8 cellular contexts compared by ENCODE assay signal in genomic region chr10:91298224-91298862, GRCh38.
DNase-seq lines count a peak whose midpoint lies in the region; ATAC-seq and TF ChIP-seq lines count a peak whose summit lies in the region.

No MANE protein-coding gene starts in this region.

- H3K9me3 ChIP-seq in sigmoid colon, result no peaks in the 10 kb centered on the region

- TF ChIP-seq POLR2A in sigmoid colon (IDR thresholded peaks at IDR 0.05), result no peak

- H3K27me3 ChIP-seq in sigmoid colon, result no peaks in the 10 kb centered on the region

- no peaks in the 10 kb centered on the region for H3K36me3 ChIP-seq in sigmoid colon

- peak; percentile 92 for ATAC-seq in HG02852 (IDR thresholded peaks at IDR 0.05; ENCODE audit: unreplicated experiment)

- TF ChIP-seq EP300 in sigmoid colon (IDR thresholded peaks at IDR 0.05), result no peak

- intact Hi-C loops in sigmoid colon (cut with DNase I), result loop anchor here (5.0 kb wide), 1 partner anchor 114 kb away; the partner anchor contains the start of gene HECTD2

- 5 to 9% methylated on average over 23 of the region's 23 CpGs for WGBS in sigmoid colon, 2 donors

- DNase-seq in NCI-H146 (lab: John Stamatoyannopoulos, UW) (peak; percentile 93), T-helper 9 cell (peak; percentile 69), astrocyte of the hippocampus (ENCODE audit: low read depth, low spot score) (peak; percentile 92), iPS DF 4.7 (ENCODE audit: extremely low read depth, low spot score) (peak; percentile 72), sigmoid colon (peak; percentile 80), epidermal melanocyte (ENCODE audit: insufficient read length, low spot score) (no peak)

- H3K27ac ChIP-seq in sigmoid colon, result peak overlapping the region; percentile 26 to 63 (median 40)

- TF ChIP-seq CTCF in GM12874 (IDR thresholded peaks at IDR 0.05; ENCODE audit: insufficient read depth, low read depth, low read length) (peak; percentile 96), sigmoid colon (IDR thresholded peaks at IDR 0.05) (peak; percentile 64 to 90 (median 84))

- H3K4me1 ChIP-seq in sigmoid colon, result peaks cover 0 to 12% (median 11%) of the 10 kb centered on the region in 4 donors

- peak overlapping the region; percentile 9 to 49 (median 36) for H3K4me3 ChIP-seq in sigmoid colon
